Comparison of ENCODE assay signal across 1 cellular context in genomic region chr15:99565281-99566156, GRCh38.
TF ChIP-seq lines count a peak whose summit lies in the region.

Gene MEF2A (plus strand): TSS chr15:99565984. CDS start chr15:99633120, 67,136 bp downstream.

TF ChIP-seq in K562, 482 proteins besides CTCF, POLR2A, EP300 and RAD21 (continued from another document and continues in another):
- TF ChIP-seq ZFP91 (CRISPR knock-in tag; IDR thresholded peaks at IDR 0.05) (no peak), TAF15 (IDR thresholded peaks at IDR 0.05; ENCODE audit: low read depth, low read length) (no peak), ZNF79 (CRISPR knock-in tag; IDR thresholded peaks at IDR 0.05; ENCODE audit: low read depth) (no peak), CBX1 (IDR thresholded peaks at IDR 0.05; ENCODE audit: low read depth) (peak; percentile 54; the same call in 1 of the 2 replicates), ZSCAN32 (CRISPR knock-in tag; IDR thresholded peaks at IDR 0.05) (no peak), LCOR (CRISPR knock-in tag; IDR thresholded peaks at IDR 0.05) (no peak), NR2C2 (CRISPR knock-in tag; IDR thresholded peaks at IDR 0.05) (no peak), NR2C2 (tag; IDR thresholded peaks at IDR 0.05) (peak; percentile 82), NFATC3 (IDR thresholded peaks at IDR 0.05) (0 out of 2 replicates have a peak, but pooled peaks have one; percentile 34), KAT2B (IDR thresholded peaks at IDR 0.05; ENCODE audit: low read depth, low read length) (no peak), SMAD4 (CRISPR knock-in tag; conservative IDR thresholded peaks at IDR 0.05) (no peak; the same call in none of the 2 replicates), CBX5 (IDR thresholded peaks at IDR 0.05; ENCODE audit: borderline replicate concordance, low read depth) (no peak), TRIM25 (IDR thresholded peaks at IDR 0.05; ENCODE audit: borderline replicate concordance) (no peak), SRSF3 (IDR thresholded peaks at IDR 0.05; ENCODE audit: insufficient read depth, low read length) (no peak), ELK1 (CRISPR knock-in tag; IDR thresholded peaks at IDR 0.05) (no peak), CREM (IDR thresholded peaks at IDR 0.05; ENCODE audit: low read depth) (peak; percentile 49), FOXA1 (IDR thresholded peaks at IDR 0.05; ENCODE audit: borderline replicate concordance) (no peak), ZNF444 (CRISPR knock-in tag; IDR thresholded peaks at IDR 0.05) (peak; percentile 95), ZNF696 (CRISPR knock-in tag; conservative IDR thresholded peaks at IDR 0.05) (no peak), ZNF143 (CRISPR knock-in tag; IDR thresholded peaks at IDR 0.05) (no peak), SAP30 (IDR thresholded peaks at IDR 0.05; ENCODE audit: borderline replicate concordance, insufficient read depth, low read depth, low read length, poor library complexity, severe bottlenecking) (no peak), RBM39 (optimal IDR thresholded peaks at IDR 0.05; ENCODE audit: low read depth, low read length) (no peak), GATAD2A (IDR thresholded peaks at IDR 0.05) (peak; percentile 85; the same call in 1 of the 2 replicates), EP400 (IDR thresholded peaks at IDR 0.05) (peak; percentile 79), ATF1 (CRISPR knock-in tag; IDR thresholded peaks at IDR 0.05) (0 out of 2 replicates have a peak, but pooled peaks have one; percentile 21), ATF1 (tag; IDR thresholded peaks at IDR 0.05) (peak; percentile 84), WHSC1 (IDR thresholded peaks at IDR 0.05; ENCODE audit: low read length) (no peak), ZNF318 (IDR thresholded peaks at IDR 0.05; ENCODE audit: borderline replicate concordance in 1 of 2, low read depth in 1 of 2) (no peak), ZNF436 (CRISPR knock-in tag; IDR thresholded peaks at IDR 0.05) (no peak), ZNF277 (CRISPR knock-in tag; IDR thresholded peaks at IDR 0.05; ENCODE audit: borderline replicate concordance) (no peak), ZNF583 (CRISPR knock-in tag; IDR thresholded peaks at IDR 0.05) (no peak), RCOR1 (IDR thresholded peaks at IDR 0.05; ENCODE audit: borderline replicate concordance in 1 of 2, low read depth in 2 of 2, low read length in 2 of 2) (peak in 1 of 2 experiments; percentile 73; a peak in 2 of 4 replicates), IRF1 (CRISPR knock-in tag; IDR thresholded peaks at IDR 0.05; ENCODE audit: borderline replicate concordance) (no peak), SP2 (IDR thresholded peaks at IDR 0.05; ENCODE audit: extremely low read depth, low read depth, low read length, poor library complexity, severe bottlenecking) (no peak), ZBED1 (IDR thresholded peaks at IDR 0.05) (no peak), RBM17 (IDR thresholded peaks at IDR 0.05; ENCODE audit: borderline replicate concordance, low read depth, low read length) (no peak), SRSF9 (IDR thresholded peaks at IDR 0.05; ENCODE audit: borderline replicate concordance, low read depth, low read length) (no peak), BDP1 (IDR thresholded peaks at IDR 0.05; ENCODE audit: insufficient read depth, insufficient read length) (no peak), ZNF699 (CRISPR knock-in tag; IDR thresholded peaks at IDR 0.05; ENCODE audit: insufficient replicate concordance) (no peak), THRB (CRISPR knock-in tag; conservative IDR thresholded peaks at IDR 0.05) (peak; percentile 67; the same call in 1 of the 2 replicates), TAF7 (tag; IDR thresholded peaks at IDR 0.05) (peak; percentile 83), GATA2 (CRISPR knock-in tag; IDR thresholded peaks at IDR 0.05) (no peak), ZBTB1 (CRISPR knock-in tag; IDR thresholded peaks at IDR 0.05; ENCODE audit: borderline replicate concordance, low read depth) (peak; percentile 39; the same call in 1 of the 2 replicates), NR2C1 (IDR thresholded peaks at IDR 0.05) (no peak), NR2C1 (tag; IDR thresholded peaks at IDR 0.05) (peak; percentile 67), HEY1 (CRISPR knock-in tag; IDR thresholded peaks at IDR 0.05; ENCODE audit: borderline replicate concordance) (0 out of 2 replicates have a peak, but pooled peaks have one; percentile 29), MYC (IDR thresholded peaks at IDR 0.05; ENCODE audit: low read depth, low read length) (peak; percentile 64), MYC (CRISPR knock-in tag; IDR thresholded peaks at IDR 0.05; ENCODE audit: borderline replicate concordance, low read depth) (no peak), C11orf30 (IDR thresholded peaks at IDR 0.05; ENCODE audit: low read depth) (no peak), ZBTB9 (CRISPR knock-in tag; IDR thresholded peaks at IDR 0.05) (no peak; the same call in 1 of the 2 replicates), NR3C1 (CRISPR knock-in tag; IDR thresholded peaks at IDR 0.05) (no peak), HDAC2 (IDR thresholded peaks at IDR 0.05) (peak; percentile 89), ZFP36 (IDR thresholded peaks at IDR 0.05; ENCODE audit: low read depth, low read length, partially characterized antibody) (no peak)
